1 cellular context compared by ENCODE assay signal in genomic region chr11:62508336-62509058, GRCh38.
TF ChIP-seq lines count a peak whose summit lies in the region.

No MANE protein-coding gene starts in this region.

TF ChIP-seq in HCT116, 20 proteins besides CTCF, POLR2A, EP300 and RAD21 (continued from another document):
- TF ChIP-seq ATF3 (IDR thresholded peaks at IDR 0.05) = no peak
